1 cellular context compared by ENCODE assay signal in the genomic region with DNA sequence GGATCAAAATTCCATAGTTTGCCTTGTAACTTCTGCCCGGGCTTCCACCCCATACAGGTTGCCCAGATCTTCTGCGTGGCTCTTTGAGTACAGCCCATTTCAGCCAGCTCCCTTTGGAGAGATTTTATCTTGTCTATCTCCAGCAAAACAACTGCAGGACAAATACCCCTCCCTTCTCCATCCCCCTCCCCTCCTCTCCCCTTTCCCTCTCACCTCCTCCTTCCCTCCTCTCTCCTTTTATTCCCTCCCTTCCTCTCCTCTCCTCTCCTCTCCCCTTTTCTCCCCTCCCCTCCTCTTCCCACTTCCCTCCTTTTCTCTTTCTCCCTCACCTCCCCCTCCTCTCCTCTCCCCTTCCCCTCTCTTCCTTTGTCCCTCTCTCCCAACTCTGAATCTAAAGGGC.
TF ChIP-seq lines count a peak whose summit lies in the region.

No MANE protein-coding gene starts in this region.

TF ChIP-seq in K562, 482 proteins besides CTCF, POLR2A, EP300 and RAD21 (continues in another document):
- no peak for TF ChIP-seq ZNF146 (CRISPR knock-in tag; IDR thresholded peaks at IDR 0.05; ENCODE audit: unreplicated experiment)
- TF ChIP-seq MYC (IDR thresholded peaks at IDR 0.05; ENCODE audit: low read depth, low read length): 0 out of 2 replicates have a peak, but pooled peaks have one; percentile 4
- TF ChIP-seq MYC (CRISPR knock-in tag; IDR thresholded peaks at IDR 0.05; ENCODE audit: borderline replicate concordance, low read depth): no peak
- TF ChIP-seq, protein P1, sequence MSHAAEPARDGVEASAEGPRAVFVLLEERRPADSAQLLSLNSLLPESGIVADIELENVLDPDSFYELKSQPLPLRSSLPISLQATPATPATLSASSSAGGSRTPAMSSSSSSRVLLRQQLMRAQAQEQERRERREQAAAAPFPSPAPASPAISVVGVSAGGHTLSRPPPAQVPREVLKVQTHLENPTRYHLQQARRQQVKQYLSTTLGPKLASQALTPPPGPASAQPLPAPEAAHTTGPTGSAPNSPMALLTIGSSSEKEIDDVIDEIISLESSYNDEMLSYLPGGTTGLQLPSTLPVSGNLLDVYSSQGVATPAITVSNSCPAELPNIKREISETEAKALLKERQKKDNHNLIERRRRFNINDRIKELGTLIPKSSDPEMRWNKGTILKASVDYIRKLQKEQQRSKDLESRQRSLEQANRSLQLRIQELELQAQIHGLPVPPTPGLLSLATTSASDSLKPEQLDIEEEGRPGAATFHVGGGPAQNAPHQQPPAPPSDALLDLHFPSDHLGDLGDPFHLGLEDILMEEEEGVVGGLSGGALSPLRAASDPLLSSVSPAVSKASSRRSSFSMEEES (CRISPR knock-in tag; IDR thresholded peaks at IDR 0.05): no peak
- no peak for TF ChIP-seq ZFP1 (CRISPR knock-in tag; IDR thresholded peaks at IDR 0.05)
- no peak for TF ChIP-seq LARP7 (IDR thresholded peaks at IDR 0.05)
- TF ChIP-seq, protein P2, sequence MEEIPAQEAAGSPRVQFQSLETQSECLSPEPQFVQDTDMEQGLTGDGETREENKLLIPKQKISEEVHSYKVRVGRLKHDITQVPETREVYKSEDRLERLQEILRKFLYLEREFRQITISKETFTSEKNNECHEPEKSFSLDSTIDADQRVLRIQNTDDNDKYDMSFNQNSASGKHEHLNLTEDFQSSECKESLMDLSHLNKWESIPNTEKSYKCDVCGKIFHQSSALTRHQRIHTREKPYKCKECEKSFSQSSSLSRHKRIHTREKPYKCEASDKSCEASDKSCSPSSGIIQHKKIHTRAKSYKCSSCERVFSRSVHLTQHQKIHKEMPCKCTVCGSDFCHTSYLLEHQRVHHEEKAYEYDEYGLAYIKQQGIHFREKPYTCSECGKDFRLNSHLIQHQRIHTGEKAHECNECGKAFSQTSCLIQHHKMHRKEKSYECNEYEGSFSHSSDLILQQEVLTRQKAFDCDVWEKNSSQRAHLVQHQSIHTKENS (CRISPR knock-in tag; IDR thresholded peaks at IDR 0.05): no peak
- TF ChIP-seq, protein P3, sequence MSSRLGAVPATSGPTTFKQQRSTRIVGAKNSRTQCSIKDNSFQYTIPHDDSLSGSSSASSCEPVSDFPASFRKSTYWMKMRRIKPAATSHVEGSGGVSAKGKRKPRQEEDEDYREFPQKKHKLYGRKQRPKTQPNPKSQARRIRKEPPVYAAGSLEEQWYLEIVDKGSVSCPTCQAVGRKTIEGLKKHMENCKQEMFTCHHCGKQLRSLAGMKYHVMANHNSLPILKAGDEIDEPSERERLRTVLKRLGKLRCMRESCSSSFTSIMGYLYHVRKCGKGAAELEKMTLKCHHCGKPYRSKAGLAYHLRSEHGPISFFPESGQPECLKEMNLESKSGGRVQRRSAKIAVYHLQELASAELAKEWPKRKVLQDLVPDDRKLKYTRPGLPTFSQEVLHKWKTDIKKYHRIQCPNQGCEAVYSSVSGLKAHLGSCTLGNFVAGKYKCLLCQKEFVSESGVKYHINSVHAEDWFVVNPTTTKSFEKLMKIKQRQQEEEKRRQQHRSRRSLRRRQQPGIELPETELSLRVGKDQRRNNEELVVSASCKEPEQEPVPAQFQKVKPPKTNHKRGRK (tag; IDR thresholded peaks at IDR 0.05): peak; percentile 83
- TF ChIP-seq ARID1B (IDR thresholded peaks at IDR 0.05): peak; percentile 29; the same call in 1 of the 2 replicates
- TF ChIP-seq MTF1 (CRISPR knock-in tag; IDR thresholded peaks at IDR 0.05; ENCODE audit: borderline replicate concordance): no peak
- TF ChIP-seq, protein P4, sequence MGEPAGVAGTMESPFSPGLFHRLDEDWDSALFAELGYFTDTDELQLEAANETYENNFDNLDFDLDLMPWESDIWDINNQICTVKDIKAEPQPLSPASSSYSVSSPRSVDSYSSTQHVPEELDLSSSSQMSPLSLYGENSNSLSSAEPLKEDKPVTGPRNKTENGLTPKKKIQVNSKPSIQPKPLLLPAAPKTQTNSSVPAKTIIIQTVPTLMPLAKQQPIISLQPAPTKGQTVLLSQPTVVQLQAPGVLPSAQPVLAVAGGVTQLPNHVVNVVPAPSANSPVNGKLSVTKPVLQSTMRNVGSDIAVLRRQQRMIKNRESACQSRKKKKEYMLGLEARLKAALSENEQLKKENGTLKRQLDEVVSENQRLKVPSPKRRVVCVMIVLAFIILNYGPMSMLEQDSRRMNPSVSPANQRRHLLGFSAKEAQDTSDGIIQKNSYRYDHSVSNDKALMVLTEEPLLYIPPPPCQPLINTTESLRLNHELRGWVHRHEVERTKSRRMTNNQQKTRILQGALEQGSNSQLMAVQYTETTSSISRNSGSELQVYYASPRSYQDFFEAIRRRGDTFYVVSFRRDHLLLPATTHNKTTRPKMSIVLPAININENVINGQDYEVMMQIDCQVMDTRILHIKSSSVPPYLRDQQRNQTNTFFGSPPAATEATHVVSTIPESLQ (CRISPR knock-in tag; IDR thresholded peaks at IDR 0.05): no peak
- TF ChIP-seq, protein P5, sequence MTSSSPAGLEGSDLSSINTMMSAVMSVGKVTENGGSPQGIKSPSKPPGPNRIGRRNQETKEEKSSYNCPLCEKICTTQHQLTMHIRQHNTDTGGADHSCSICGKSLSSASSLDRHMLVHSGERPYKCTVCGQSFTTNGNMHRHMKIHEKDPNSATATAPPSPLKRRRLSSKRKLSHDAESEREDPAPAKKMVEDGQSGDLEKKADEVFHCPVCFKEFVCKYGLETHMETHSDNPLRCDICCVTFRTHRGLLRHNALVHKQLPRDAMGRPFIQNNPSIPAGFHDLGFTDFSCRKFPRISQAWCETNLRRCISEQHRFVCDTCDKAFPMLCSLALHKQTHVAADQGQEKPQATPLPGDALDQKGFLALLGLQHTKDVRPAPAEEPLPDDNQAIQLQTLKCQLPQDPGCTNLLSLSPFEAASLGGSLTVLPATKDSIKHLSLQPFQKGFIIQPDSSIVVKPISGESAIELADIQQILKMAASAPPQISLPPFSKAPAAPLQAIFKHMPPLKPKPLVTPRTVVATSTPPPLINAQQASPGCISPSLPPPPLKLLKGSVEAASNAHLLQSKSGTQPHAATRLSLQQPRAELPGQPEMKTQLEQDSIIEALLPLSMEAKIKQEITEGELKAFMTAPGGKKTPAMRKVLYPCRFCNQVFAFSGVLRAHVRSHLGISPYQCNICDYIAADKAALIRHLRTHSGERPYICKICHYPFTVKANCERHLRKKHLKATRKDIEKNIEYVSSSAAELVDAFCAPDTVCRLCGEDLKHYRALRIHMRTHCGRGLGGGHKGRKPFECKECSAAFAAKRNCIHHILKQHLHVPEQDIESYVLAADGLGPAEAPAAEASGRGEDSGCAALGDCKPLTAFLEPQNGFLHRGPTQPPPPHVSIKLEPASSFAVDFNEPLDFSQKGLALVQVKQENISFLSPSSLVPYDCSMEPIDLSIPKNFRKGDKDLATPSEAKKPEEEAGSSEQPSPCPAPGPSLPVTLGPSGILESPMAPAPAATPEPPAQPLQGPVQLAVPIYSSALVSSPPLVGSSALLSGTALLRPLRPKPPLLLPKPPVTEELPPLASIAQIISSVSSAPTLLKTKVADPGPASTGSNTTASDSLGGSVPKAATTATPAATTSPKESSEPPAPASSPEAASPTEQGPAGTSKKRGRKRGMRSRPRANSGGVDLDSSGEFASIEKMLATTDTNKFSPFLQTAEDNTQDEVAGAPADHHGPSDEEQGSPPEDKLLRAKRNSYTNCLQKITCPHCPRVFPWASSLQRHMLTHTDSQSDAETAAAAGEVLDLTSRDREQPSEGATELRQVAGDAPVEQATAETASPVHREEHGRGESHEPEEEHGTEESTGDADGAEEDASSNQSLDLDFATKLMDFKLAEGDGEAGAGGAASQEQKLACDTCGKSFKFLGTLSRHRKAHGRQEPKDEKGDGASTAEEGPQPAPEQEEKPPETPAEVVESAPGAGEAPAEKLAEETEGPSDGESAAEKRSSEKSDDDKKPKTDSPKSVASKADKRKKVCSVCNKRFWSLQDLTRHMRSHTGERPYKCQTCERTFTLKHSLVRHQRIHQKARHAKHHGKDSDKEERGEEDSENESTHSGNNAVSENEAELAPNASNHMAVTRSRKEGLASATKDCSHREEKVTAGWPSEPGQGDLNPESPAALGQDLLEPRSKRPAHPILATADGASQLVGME (CRISPR knock-in tag; IDR thresholded peaks at IDR 0.05): no peak
- TF ChIP-seq, protein P6, sequence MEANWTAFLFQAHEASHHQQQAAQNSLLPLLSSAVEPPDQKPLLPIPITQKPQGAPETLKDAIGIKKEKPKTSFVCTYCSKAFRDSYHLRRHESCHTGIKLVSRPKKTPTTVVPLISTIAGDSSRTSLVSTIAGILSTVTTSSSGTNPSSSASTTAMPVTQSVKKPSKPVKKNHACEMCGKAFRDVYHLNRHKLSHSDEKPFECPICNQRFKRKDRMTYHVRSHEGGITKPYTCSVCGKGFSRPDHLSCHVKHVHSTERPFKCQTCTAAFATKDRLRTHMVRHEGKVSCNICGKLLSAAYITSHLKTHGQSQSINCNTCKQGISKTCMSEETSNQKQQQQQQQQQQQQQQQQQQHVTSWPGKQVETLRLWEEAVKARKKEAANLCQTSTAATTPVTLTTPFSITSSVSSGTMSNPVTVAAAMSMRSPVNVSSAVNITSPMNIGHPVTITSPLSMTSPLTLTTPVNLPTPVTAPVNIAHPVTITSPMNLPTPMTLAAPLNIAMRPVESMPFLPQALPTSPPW (CRISPR knock-in tag; IDR thresholded peaks at IDR 0.05): peak; percentile 47; the same call in 1 of the 2 replicates
- no peak for TF ChIP-seq ZNF124 (CRISPR knock-in tag; IDR thresholded peaks at IDR 0.05)
- TF ChIP-seq, protein P7, sequence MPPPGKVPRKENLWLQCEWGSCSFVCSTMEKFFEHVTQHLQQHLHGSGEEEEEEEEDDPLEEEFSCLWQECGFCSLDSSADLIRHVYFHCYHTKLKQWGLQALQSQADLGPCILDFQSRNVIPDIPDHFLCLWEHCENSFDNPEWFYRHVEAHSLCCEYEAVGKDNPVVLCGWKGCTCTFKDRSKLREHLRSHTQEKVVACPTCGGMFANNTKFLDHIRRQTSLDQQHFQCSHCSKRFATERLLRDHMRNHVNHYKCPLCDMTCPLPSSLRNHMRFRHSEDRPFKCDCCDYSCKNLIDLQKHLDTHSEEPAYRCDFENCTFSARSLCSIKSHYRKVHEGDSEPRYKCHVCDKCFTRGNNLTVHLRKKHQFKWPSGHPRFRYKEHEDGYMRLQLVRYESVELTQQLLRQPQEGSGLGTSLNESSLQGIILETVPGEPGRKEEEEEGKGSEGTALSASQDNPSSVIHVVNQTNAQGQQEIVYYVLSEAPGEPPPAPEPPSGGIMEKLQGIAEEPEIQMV (tag; conservative IDR thresholded peaks at IDR 0.05; ENCODE audit: low read depth): no peak
- no peak for TF ChIP-seq SRSF1 (IDR thresholded peaks at IDR 0.05; ENCODE audit: low read depth, low read length)
- no peak for TF ChIP-seq NFYB (IDR thresholded peaks at IDR 0.05; ENCODE audit: extremely low read depth, insufficient read length)
- no peak for TF ChIP-seq XRCC4 (IDR thresholded peaks at IDR 0.05; ENCODE audit: extremely low read depth, insufficient read depth, insufficient read length)
- TF ChIP-seq, protein P8, sequence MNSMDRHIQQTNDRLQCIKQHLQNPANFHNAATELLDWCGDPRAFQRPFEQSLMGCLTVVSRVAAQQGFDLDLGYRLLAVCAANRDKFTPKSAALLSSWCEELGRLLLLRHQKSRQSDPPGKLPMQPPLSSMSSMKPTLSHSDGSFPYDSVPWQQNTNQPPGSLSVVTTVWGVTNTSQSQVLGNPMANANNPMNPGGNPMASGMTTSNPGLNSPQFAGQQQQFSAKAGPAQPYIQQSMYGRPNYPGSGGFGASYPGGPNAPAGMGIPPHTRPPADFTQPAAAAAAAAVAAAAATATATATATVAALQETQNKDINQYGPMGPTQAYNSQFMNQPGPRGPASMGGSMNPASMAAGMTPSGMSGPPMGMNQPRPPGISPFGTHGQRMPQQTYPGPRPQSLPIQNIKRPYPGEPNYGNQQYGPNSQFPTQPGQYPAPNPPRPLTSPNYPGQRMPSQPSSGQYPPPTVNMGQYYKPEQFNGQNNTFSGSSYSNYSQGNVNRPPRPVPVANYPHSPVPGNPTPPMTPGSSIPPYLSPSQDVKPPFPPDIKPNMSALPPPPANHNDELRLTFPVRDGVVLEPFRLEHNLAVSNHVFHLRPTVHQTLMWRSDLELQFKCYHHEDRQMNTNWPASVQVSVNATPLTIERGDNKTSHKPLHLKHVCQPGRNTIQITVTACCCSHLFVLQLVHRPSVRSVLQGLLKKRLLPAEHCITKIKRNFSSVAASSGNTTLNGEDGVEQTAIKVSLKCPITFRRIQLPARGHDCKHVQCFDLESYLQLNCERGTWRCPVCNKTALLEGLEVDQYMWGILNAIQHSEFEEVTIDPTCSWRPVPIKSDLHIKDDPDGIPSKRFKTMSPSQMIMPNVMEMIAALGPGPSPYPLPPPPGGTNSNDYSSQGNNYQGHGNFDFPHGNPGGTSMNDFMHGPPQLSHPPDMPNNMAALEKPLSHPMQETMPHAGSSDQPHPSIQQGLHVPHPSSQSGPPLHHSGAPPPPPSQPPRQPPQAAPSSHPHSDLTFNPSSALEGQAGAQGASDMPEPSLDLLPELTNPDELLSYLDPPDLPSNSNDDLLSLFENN (IDR thresholded peaks at IDR 0.05; ENCODE audit: low read depth in 2 of 2, low read length in 2 of 2): no peak
- no peak for TF ChIP-seq ZNF445 (CRISPR knock-in tag; IDR thresholded peaks at IDR 0.05; ENCODE audit: low read depth)
- TF ChIP-seq MTA1 (IDR thresholded peaks at IDR 0.05; ENCODE audit: borderline replicate concordance): peak; percentile 72; the same call in 1 of the 2 replicates
- TF ChIP-seq GATAD2A (IDR thresholded peaks at IDR 0.05): no peak
- TF ChIP-seq, protein P9, sequence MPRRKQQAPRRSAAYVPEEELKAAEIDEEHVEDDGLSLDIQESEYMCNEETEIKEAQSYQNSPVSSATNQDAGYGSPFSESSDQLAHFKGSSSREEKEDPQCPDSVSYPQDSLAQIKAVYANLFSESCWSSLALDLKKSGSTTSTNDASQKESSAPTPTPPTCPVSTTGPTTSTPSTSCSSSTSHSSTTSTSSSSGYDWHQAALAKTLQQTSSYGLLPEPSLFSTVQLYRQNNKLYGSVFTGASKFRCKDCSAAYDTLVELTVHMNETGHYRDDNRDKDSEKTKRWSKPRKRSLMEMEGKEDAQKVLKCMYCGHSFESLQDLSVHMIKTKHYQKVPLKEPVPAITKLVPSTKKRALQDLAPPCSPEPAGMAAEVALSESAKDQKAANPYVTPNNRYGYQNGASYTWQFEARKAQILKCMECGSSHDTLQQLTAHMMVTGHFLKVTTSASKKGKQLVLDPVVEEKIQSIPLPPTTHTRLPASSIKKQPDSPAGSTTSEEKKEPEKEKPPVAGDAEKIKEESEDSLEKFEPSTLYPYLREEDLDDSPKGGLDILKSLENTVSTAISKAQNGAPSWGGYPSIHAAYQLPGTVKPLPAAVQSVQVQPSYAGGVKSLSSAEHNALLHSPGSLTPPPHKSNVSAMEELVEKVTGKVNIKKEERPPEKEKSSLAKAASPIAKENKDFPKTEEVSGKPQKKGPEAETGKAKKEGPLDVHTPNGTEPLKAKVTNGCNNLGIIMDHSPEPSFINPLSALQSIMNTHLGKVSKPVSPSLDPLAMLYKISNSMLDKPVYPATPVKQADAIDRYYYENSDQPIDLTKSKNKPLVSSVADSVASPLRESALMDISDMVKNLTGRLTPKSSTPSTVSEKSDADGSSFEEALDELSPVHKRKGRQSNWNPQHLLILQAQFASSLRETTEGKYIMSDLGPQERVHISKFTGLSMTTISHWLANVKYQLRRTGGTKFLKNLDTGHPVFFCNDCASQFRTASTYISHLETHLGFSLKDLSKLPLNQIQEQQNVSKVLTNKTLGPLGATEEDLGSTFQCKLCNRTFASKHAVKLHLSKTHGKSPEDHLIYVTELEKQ (CRISPR knock-in tag; IDR thresholded peaks at IDR 0.05): no peak
- TF ChIP-seq TRIM24 (IDR thresholded peaks at IDR 0.05): no peak
- no peak for TF ChIP-seq ZC3H11A (IDR thresholded peaks at IDR 0.05; ENCODE audit: low read depth, low read length)
- no peak for TF ChIP-seq KAT2B (IDR thresholded peaks at IDR 0.05; ENCODE audit: low read depth, low read length)
- peak; percentile 28 for TF ChIP-seq PCBP2 (IDR thresholded peaks at IDR 0.05; ENCODE audit: low read depth, low read length, poor library complexity, severe bottlenecking)
- TF ChIP-seq PTTG1 (tag; IDR thresholded peaks at IDR 0.05; ENCODE audit: low read depth): no peak
